Comparison of ENCODE assay signal across 8 cellular contexts in genomic region chr10:59884893-59885292, GRCh38. TPM values are rescaled to one million over a fixed set of nuclear protein-coding genes. Genes with fewer than 3 reads are reported as not detected.
A peak's percentile ranks its signal among the peaks of the same experiment; 100 is the strongest.
DNase-seq lines count a peak whose midpoint lies in the region; ATAC-seq, FAIRE-seq and TF ChIP-seq lines count a peak whose summit lies in the region.
"Not testable (repeated sequence)": the region's sequence is repeated elsewhere in the genome, so short reads cannot be mapped to it uniquely, and the experiment has no call there.

No MANE protein-coding gene starts in this region.

- TF ChIP-seq POLR2A in K562 (conservative IDR thresholded peaks at IDR 0.05): not testable (repeated sequence)

- CTCF ChIA-PET in OCI-LY7 (lab: Charles Lee; ENCODE audit: unreplicated experiment); K562 (lab: Yijun Ruan, JAX; ENCODE audit: low intra/inter-chr PET ratio): not testable (repeated sequence)

- H3K4me1 Mint-ChIP-seq in activated CD4-positive, alpha-beta T cell treated with anti-CD3 and anti-CD28 coated beads, Interleukin-2, amount 10 ng/mL, durations not matched to agents 24 days and 14 days: peaks cover 79% of the 10 kb centered on the region
- H3K4me1 Mint-ChIP-seq in activated T-helper 17 cell treated with anti-CD3 and anti-CD28 coated beads, Interleukin-2, amount 50 U/mL, for 72 hours: peaks cover 73% of the 10 kb centered on the region
- H3K4me1 Mint-ChIP-seq in natural killer cell treated with Interleukin-12 subunit alpha and Interleukin-12 subunit beta and Interleukin-15 and Interleukin-18, amount 100 ng/mL, for 72 hours (ENCODE audit: low read depth in 2 of 2): peaks cover 85 to 87% of the 10 kb centered on the region in 2 donors
- peaks cover 95% of the 10 kb centered on the region for H3K4me1 Mint-ChIP-seq in stimulated activated naive CD8-positive, alpha-beta T cell treated with anti-CD3 and anti-CD28 coated beads, Interleukin-15, amount 100 ng/mL, for 72 hours

- WGBS in K562 (ENCODE audit: insufficient coverage, low coverage, missing lambda C conversion rate): 85% methylated on average over 8 of the region's 8 CpGs

- not testable (repeated sequence) for H2AFZ ChIP-seq in KMS-11 (ENCODE audit: low read depth); OCI-LY7 (ENCODE audit: low read length); K562 (ENCODE audit: low read depth, low read length)

- H3K27me3 ChIP-seq in BLaER1 treated with 17β-estradiol and CSF1 and Interleukin-3, amounts not matched to agents 10 nM and 100 nM; KMS-11 (ENCODE audit: insufficient read depth, low read depth); K562 (ENCODE audit: control insufficient read depth in 2 of 2, insufficient read depth in 2 of 2, low read length in 2 of 2): not testable (repeated sequence)

- DNase-seq in OCI-LY7 (ENCODE audit: low spot score); activated CD4-positive, alpha-beta T cell treated with anti-CD3 and anti-CD28 coated beads, Interleukin-2, amount 10 ng/mL, durations not matched to agents 24 days and 14 days; K562 (ENCODE audit: extremely low read depth in 1 of 4, low spot score in 3 of 4); natural killer cell treated with Interleukin-12 subunit alpha and Interleukin-12 subunit beta and Interleukin-15 and Interleukin-18, amount 100 ng/mL, for 72 hours (ENCODE audit: low spot score); stimulated activated naive CD8-positive, alpha-beta T cell treated with anti-CD3 and anti-CD28 coated beads, Interleukin-15, amount 100 ng/mL, for 72 hours: not testable (repeated sequence)

- H3K4me1 ChIP-seq in BLaER1 treated with 17β-estradiol and CSF1 and Interleukin-3, amounts not matched to agents 10 nM and 100 nM: peaks cover 43 to 61% (median 54%) of the 10 kb centered on the region in 10 experiments
- H3K4me1 ChIP-seq in KMS-11 (ENCODE audit: low read depth, poor library complexity, severe bottlenecking) (peaks cover 60% of the 10 kb centered on the region), OCI-LY7 (ENCODE audit: insufficient read depth, low read length, poor library complexity, severe bottlenecking) (peaks cover 40% of the 10 kb centered on the region), K562 (replicated peaks in 1 of 2; ENCODE audit: control insufficient read depth in 2 of 2, insufficient read depth in 2 of 2, low read length in 2 of 2) (peaks cover 10 to 53% of the 10 kb centered on the region in 2 experiments)

- peak overlapping the region; percentile 69 for H3K4me3 Mint-ChIP-seq in activated CD4-positive, alpha-beta T cell treated with anti-CD3 and anti-CD28 coated beads, Interleukin-2, amount 10 ng/mL, durations not matched to agents 24 days and 14 days
- H3K4me3 Mint-ChIP-seq in activated T-helper 17 cell treated with anti-CD3 and anti-CD28 coated beads, Interleukin-2, amount 50 U/mL, for 72 hours: peak overlapping the region; percentile 80
- H3K4me3 Mint-ChIP-seq in natural killer cell treated with Interleukin-12 subunit alpha and Interleukin-12 subunit beta and Interleukin-15 and Interleukin-18, amount 100 ng/mL, for 72 hours: peak overlapping the region; percentile 90
- peak overlapping the region; percentile 14 to 69 for H3K4me3 Mint-ChIP-seq in stimulated activated naive CD8-positive, alpha-beta T cell treated with anti-CD3 and anti-CD28 coated beads, Interleukin-15, amount 100 ng/mL, for 72 hours

- H3K27ac Mint-ChIP-seq in activated CD4-positive, alpha-beta T cell treated with anti-CD3 and anti-CD28 coated beads, Interleukin-2, amount 10 ng/mL, durations not matched to agents 24 days and 14 days: peak overlapping the region; percentile 90
- H3K27ac Mint-ChIP-seq in activated T-helper 17 cell treated with anti-CD3 and anti-CD28 coated beads, Interleukin-2, amount 50 U/mL, for 72 hours: peak overlapping the region; percentile 97
- H3K27ac Mint-ChIP-seq in natural killer cell treated with Interleukin-12 subunit alpha and Interleukin-12 subunit beta and Interleukin-15 and Interleukin-18, amount 100 ng/mL, for 72 hours: peak overlapping the region; percentile 89 to 93
- H3K27ac Mint-ChIP-seq in stimulated activated naive CD8-positive, alpha-beta T cell treated with anti-CD3 and anti-CD28 coated beads, Interleukin-15, amount 100 ng/mL, for 72 hours: not testable (repeated sequence)

- not testable (repeated sequence) for FAIRE-seq in K562 (lab: Jason Lieb, UNC)

- peaks cover 33% of the 10 kb centered on the region for H3K36me3 Mint-ChIP-seq in activated CD4-positive, alpha-beta T cell treated with anti-CD3 and anti-CD28 coated beads, Interleukin-2, amount 10 ng/mL, durations not matched to agents 24 days and 14 days (ENCODE audit: low read depth)
- peaks cover 45% of the 10 kb centered on the region for H3K36me3 Mint-ChIP-seq in activated T-helper 17 cell treated with anti-CD3 and anti-CD28 coated beads, Interleukin-2, amount 50 U/mL, for 72 hours (ENCODE audit: low read depth)
- not testable (repeated sequence) for H3K36me3 Mint-ChIP-seq in natural killer cell treated with Interleukin-12 subunit alpha and Interleukin-12 subunit beta and Interleukin-15 and Interleukin-18, amount 100 ng/mL, for 72 hours

- not testable (repeated sequence) for TF ChIP-seq EP300 in K562 (IDR thresholded peaks at IDR 0.05; ENCODE audit: low read length)

- H3K27ac ChIP-seq in BLaER1 treated with 17β-estradiol and CSF1 and Interleukin-3, amounts not matched to agents 10 nM and 100 nM: peak overlapping the region in 4 of 11 experiments; percentile 11 to 50 (median 44); a peak in 7 of 22 replicates
- not testable (repeated sequence) for H3K27ac ChIP-seq in KMS-11; OCI-LY7 (ENCODE audit: low read depth, low read length, poor library complexity, severe bottlenecking); K562 (ENCODE audit: extremely low read depth, low read depth, low read length)

- not testable (repeated sequence) for H3K9me2 ChIP-seq in OCI-LY7 (ENCODE audit: insufficient read depth, low read length)

- H3K9me3 Mint-ChIP-seq in activated CD4-positive, alpha-beta T cell treated with anti-CD3 and anti-CD28 coated beads, Interleukin-2, amount 10 ng/mL, durations not matched to agents 24 days and 14 days; activated T-helper 17 cell treated with anti-CD3 and anti-CD28 coated beads, Interleukin-2, amount 50 U/mL, for 72 hours; natural killer cell treated with Interleukin-12 subunit alpha and Interleukin-12 subunit beta and Interleukin-15 and Interleukin-18, amount 100 ng/mL, for 72 hours; stimulated activated naive CD8-positive, alpha-beta T cell treated with anti-CD3 and anti-CD28 coated beads, Interleukin-15, amount 100 ng/mL, for 72 hours: not testable (repeated sequence)

- BruUV-seq in OCI-LY7 (replicated peaks; lab: Mats Ljungman, UMichigan); K562 (replicated peaks; lab: Mats Ljungman, UMichigan): not testable (repeated sequence)

- intact Hi-C loops in OCI-LY7 (cut with micrococcal nuclease; ENCODE audit: unreplicated experiment): loop anchor here (1.0 kb wide), 1 partner anchor 21 kb away; the partner anchor contains the start of gene CCDC6
- intact Hi-C loops in activated CD4-positive, alpha-beta T cell treated with anti-CD3 and anti-CD28 coated beads, Interleukin-2, amount 10 ng/mL, durations not matched to agents 24 days and 14 days (cut with micrococcal nuclease): loop anchor here (5.0 kb wide), 1 partner anchor 847 kb away; no protein-coding TSS in a partner anchor
- intact Hi-C loops in K562 (cut with micrococcal nuclease): not testable (repeated sequence)

- TF ChIP-seq CTCF in KMS-11 (conservative IDR thresholded peaks at IDR 0.05; ENCODE audit: low read depth, low read length); OCI-LY7 (conservative IDR thresholded peaks at IDR 0.05; ENCODE audit: low read length); K562 (IDR thresholded peaks at IDR 0.05 in 2 of 3, conservative IDR thresholded peaks at IDR 0.05 in 1 of 3; ENCODE audit: insufficient read depth in 2 of 3, low read depth in 1 of 3, low read length in 3 of 3): not testable (repeated sequence)

- not testable (repeated sequence) for H3K27me3 Mint-ChIP-seq in activated CD4-positive, alpha-beta T cell treated with anti-CD3 and anti-CD28 coated beads, Interleukin-2, amount 10 ng/mL, durations not matched to agents 24 days and 14 days; activated T-helper 17 cell treated with anti-CD3 and anti-CD28 coated beads, Interleukin-2, amount 50 U/mL, for 72 hours; natural killer cell treated with Interleukin-12 subunit alpha and Interleukin-12 subunit beta and Interleukin-15 and Interleukin-18, amount 100 ng/mL, for 72 hours; stimulated activated naive CD8-positive, alpha-beta T cell treated with anti-CD3 and anti-CD28 coated beads, Interleukin-15, amount 100 ng/mL, for 72 hours

- H3K79me2 ChIP-seq in KMS-11 (ENCODE audit: insufficient read depth, low read depth): peaks cover 29% of the 10 kb centered on the region; the same call in 1 of the 2 replicates
- peaks cover 32% of the 10 kb centered on the region; the same call in 1 of the 2 replicates for H3K79me2 ChIP-seq in OCI-LY7 (ENCODE audit: insufficient read depth, low read depth, low read length)
- peaks cover 88% of the 10 kb centered on the region for H3K79me2 ChIP-seq in K562 (ENCODE audit: control insufficient read depth, insufficient read depth, low read length)

- H3K9ac ChIP-seq in BLaER1 treated with 17β-estradiol and CSF1 and Interleukin-3, amounts not matched to agents 10 nM and 100 nM; KMS-11; K562 (ENCODE audit: insufficient read depth in 1 of 2, low read depth in 2 of 2, low read length in 2 of 2): not testable (repeated sequence)

- in situ Hi-C loops in K562 (cut with MboI): not testable (repeated sequence)

- H3K4me3 ChIP-seq in BLaER1 treated with 17β-estradiol and CSF1 and Interleukin-3, amounts not matched to agents 10 nM and 100 nM; KMS-11 (IDR thresholded peaks at IDR 0.05; ENCODE audit: insufficient read depth, low read depth, low read length); OCI-LY7 (ENCODE audit: low read depth, low read length, poor library complexity, severe bottlenecking); K562: not testable (repeated sequence)

- H3K36me3 ChIP-seq in BLaER1 treated with 17β-estradiol and CSF1 and Interleukin-3, amounts not matched to agents 10 nM and 100 nM: peaks cover 7 to 49% (median 29%) of the 10 kb centered on the region in 11 experiments; a peak in 21 of 22 replicates
- not testable (repeated sequence) for H3K36me3 ChIP-seq in KMS-11 (ENCODE audit: insufficient read depth)
- H3K36me3 ChIP-seq in OCI-LY7 (ENCODE audit: insufficient read depth, low read length): peaks cover 18% of the 10 kb centered on the region
- H3K36me3 ChIP-seq in K562 (ENCODE audit: control insufficient read depth, insufficient read depth, low read length): peaks cover 11% of the 10 kb centered on the region; the same call in 2 of the 3 replicates

- H3K9me3 ChIP-seq in BLaER1 treated with 17β-estradiol and CSF1 and Interleukin-3, amounts not matched to agents 10 nM and 100 nM (replicated peaks in 1 of 11): peaks cover 0 to 36% (median 24%) of the 10 kb centered on the region in 11 experiments; a peak in 14 of 22 replicates
- not testable (repeated sequence) for H3K9me3 ChIP-seq in OCI-LY7 (ENCODE audit: low read length); K562 (replicated peaks; ENCODE audit: control insufficient read depth, insufficient read depth, low read depth, low read length)

- POLR2A ChIA-PET in OCI-LY7 (lab: Charles Lee): interaction anchor here (0.7 kb wide), 1 partner anchor 27 kb away, joined by 3 read pairs; no protein-coding TSS in a partner anchor
- POLR2A ChIA-PET in K562 (lab: Yijun Ruan, JAX): interaction anchor here (1.0 to 1.3 kb wide), 5 partner anchors 9 to 21 kb away, joined by 3 to 7 read pairs (median 4); partner anchors contain the start of gene CCDC6

- ATAC-seq in activated T-helper 17 cell treated with anti-CD3 and anti-CD28 coated beads, Interleukin-2, amount 50 U/mL, for 72 hours (replicated peaks); K562; natural killer cell treated with Interleukin-12 subunit alpha and Interleukin-12 subunit beta and Interleukin-15 and Interleukin-18, amount 100 ng/mL, for 72 hours; stimulated activated naive CD8-positive, alpha-beta T cell treated with anti-CD3 and anti-CD28 coated beads, Interleukin-15, amount 100 ng/mL, for 72 hours: not testable (repeated sequence)

- H4K20me1 ChIP-seq in BLaER1 treated with 17β-estradiol and CSF1 and Interleukin-3, amounts not matched to agents 10 nM and 100 nM: peaks cover 30 to 89% (median 69%) of the 10 kb centered on the region in 11 experiments; a peak in 21 of 22 replicates
- H4K20me1 ChIP-seq in KMS-11 (ENCODE audit: insufficient read depth) (peaks cover 12% of the 10 kb centered on the region), OCI-LY7 (ENCODE audit: insufficient read depth, low read length) (peaks cover 86% of the 10 kb centered on the region)
- H4K20me1 ChIP-seq in K562 (replicated peaks; ENCODE audit: control insufficient read depth, insufficient read depth, low read length): not testable (repeated sequence)

- TF ChIP-seq RAD21 in K562 (CRISPR knock-in tag; conservative IDR thresholded peaks at IDR 0.05 in 1 of 2, IDR thresholded peaks at IDR 0.05 in 1 of 2): not testable (repeated sequence)

- H3K9me1 ChIP-seq in K562 (ENCODE audit: control insufficient read depth, insufficient read depth, low read length): not testable (repeated sequence)

- H3K4me2 ChIP-seq in BLaER1 treated with 17β-estradiol and CSF1 and Interleukin-3, amounts not matched to agents 10 nM and 100 nM: peak overlapping the region; percentile 78 to 91 (median 85); a peak in 20 of 22 replicates
- H3K4me2 ChIP-seq in KMS-11: peak overlapping the region; percentile 76
- peak overlapping the region; percentile 77 for H3K4me2 ChIP-seq in OCI-LY7 (ENCODE audit: low read length)
- not testable (repeated sequence) for H3K4me2 ChIP-seq in K562 (ENCODE audit: insufficient read depth, low read length)

RNA-seq across cellular contexts. Expression of gene CCDC6, which starts 21.5 kb away (rescaled TPM):
- total RNA-seq in OCI-LY7 (2014; rRNA removed; shearing (Covaris generic)): 9.5 and 10.9 TPM in 2 replicates
- total RNA-seq in OCI-LY7 (2022) (22.4 and 25.4 TPM in 2 replicates), K562 (2014; rRNA removed) (13.4 and 15.9 TPM in 2 replicates), K562 (2014; rRNA removed; fragmentation: Illumina TruSeq; extraction: Trizol) (22.6 and 24.1 TPM in 2 replicates), K562 (2015; rRNA removed; fragmentation: Illumina TruSeq; extraction: Trizol) (20.6 and 20.9 TPM in 2 replicates), K562 (2021) (41.0 and 42.4 TPM in 2 replicates)
- total RNA-seq in activated CD4-positive, alpha-beta T cell treated with anti-CD3 and anti-CD28 coated beads, Interleukin-2, amount 10 ng/mL, durations not matched to agents 24 days and 14 days: 83.2 and 85.1 TPM in 2 replicates
- total RNA-seq in activated T-helper 17 cell treated with anti-CD3 and anti-CD28 coated beads, Interleukin-2, amount 50 U/mL, for 72 hours: 10 to 100 TPM; 34.4 to 49.1 TPM
- 10.1 and 39.9 TPM in 2 replicates for total RNA-seq in K562 (2011; cell fraction: chromatin; rRNA removed; ENCODE audit: low replicate concordance)
- total RNA-seq in K562 (2011; cell fraction: nucleolus; rRNA removed): 6.3 and 11.8 TPM in 2 replicates
- total RNA-seq in K562 (2011; cell fraction: nucleoplasm; rRNA removed): 20.5 and 31.5 TPM in 2 replicates
- polyA plus RNA-seq in K562 (2011; rRNA removed) (21.9 and 23.4 TPM in 2 replicates), K562 (2014; fragmentation: Illumina TruSeq; extraction: Trizol) (22.7 and 27.8 TPM in 2 replicates), K562 (2014; fragmentation: Nextera tagmentation; extraction: Ambion mirVana) (10 to 100 TPM; 10.4 to 12.7 TPM), K562 (2014; rRNA removed) (16.0 and 18.4 TPM in 2 replicates)
- polyA plus RNA-seq in K562 (2011; cell fraction: cytosol; rRNA removed): 17.6 and 19.3 TPM in 2 replicates
- polyA plus RNA-seq in K562 (2011; cell fraction: nucleus; rRNA removed): 11.8 and 16.6 TPM in 2 replicates
- polyA plus RNA-seq in K562 (2012): 14.5 and 19.0 TPM in 2 replicates
- polyA minus RNA-seq in K562 (2011; rRNA and poly(A)+ RNA removed): 54.4 and 56.6 TPM in 2 replicates
- polyA minus RNA-seq in K562 (2011; cell fraction: cytosol; rRNA and poly(A)+ RNA removed): 24.9 and 32.8 TPM in 2 replicates
- polyA minus RNA-seq in K562 (2011; cell fraction: nucleus; rRNA and poly(A)+ RNA removed): 14.0 and 25.5 TPM in 2 replicates
- total RNA-seq in natural killer cell treated with Interleukin-12 subunit alpha and Interleukin-12 subunit beta and Interleukin-15 and Interleukin-18, amount 100 ng/mL, for 72 hours: 100 to 1,000 TPM in 1 of 2 donors, 10 to 100 TPM in 1; 65.7 to 104 TPM
